8 cellular contexts compared by ENCODE assay signal in the genomic region with DNA sequence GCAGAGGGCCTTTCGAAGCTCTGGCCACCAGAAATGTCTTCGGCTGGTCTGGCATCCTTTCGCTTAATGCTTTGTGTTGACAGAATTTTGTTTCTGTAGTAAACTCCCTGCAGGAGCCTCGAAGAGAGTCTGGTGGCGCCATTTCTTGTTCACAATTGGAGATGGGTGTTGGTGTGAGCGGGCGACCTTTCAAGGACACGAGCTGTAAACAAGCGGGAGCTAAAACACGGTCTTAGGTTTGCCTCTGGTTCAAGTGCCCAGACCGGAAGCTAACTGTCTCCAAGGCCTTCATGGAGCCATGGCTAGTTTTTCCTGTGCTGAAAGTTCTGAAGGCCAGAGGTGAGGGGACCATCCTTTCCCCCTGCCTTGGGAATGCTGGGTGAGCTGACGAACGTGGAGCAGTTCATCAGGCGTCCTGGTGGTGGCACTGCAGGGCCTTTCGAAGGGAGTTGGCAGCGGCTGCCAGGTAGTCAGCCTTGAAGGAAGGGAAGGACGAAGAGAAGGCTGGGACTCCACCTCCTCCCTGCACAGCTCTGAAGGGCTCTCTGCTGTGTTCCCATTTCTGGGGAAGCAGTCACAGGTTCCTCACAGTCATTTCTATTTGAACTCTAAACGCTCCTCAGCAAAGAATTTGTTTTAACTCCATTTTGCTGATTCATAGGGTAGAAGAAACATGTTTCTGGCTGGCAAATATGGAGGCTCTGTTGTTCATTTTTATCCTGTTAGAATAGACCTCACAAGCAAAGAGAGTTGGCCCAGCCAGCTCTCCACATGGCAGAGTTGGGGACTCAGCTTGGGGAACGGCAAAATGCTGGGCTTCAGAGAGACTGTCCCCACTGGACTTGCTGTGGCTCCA. TPM values are rescaled to one million over a fixed set of nuclear protein-coding genes. Genes with fewer than 3 reads are reported as not detected.
DNase-seq lines count a peak whose midpoint lies in the region; ATAC-seq and TF ChIP-seq lines count a peak whose summit lies in the region.

No MANE protein-coding gene starts in this region.

- peak; percentile 96 for TF ChIP-seq CTCF in 22Rv1 (IDR thresholded peaks at IDR 0.05)

- peaks cover 25% of the 10 kb centered on the region for H3K36me3 Mint-ChIP-seq in activated CD4-positive, alpha-beta memory T cell treated with anti-CD3 and anti-CD28 coated beads, Interleukin-2, amount 10 ng/mL, durations not matched to agents 7 days and 5 days (ENCODE audit: low read depth)
- H3K36me3 Mint-ChIP-seq in memory B cell, result peaks cover 12% of the 10 kb centered on the region

- POLR2A ChIA-PET in activated CD4-positive, alpha-beta memory T cell treated with anti-CD3 and anti-CD28 coated beads, Interleukin-2, amount 10 ng/mL, durations not matched to agents 7 days and 5 days (lab: Charles Lee), result interaction anchor here (1.0 kb wide), 1 partner anchor 464 kb away, joined by 3 read pairs; no protein-coding TSS in a partner anchor

- H3K27ac ChIP-seq in 22Rv1, result peak overlapping the region; percentile 6; the same call in 1 of the 2 replicates

- peaks cover 8% of the 10 kb centered on the region for H3K4me1 Mint-ChIP-seq in activated CD4-positive, alpha-beta memory T cell treated with anti-CD3 and anti-CD28 coated beads, Interleukin-2, amount 10 ng/mL, durations not matched to agents 7 days and 5 days
- H3K4me1 Mint-ChIP-seq in memory B cell, result peaks cover 3% of the 10 kb centered on the region

- H3K27ac Mint-ChIP-seq in activated CD4-positive, alpha-beta memory T cell treated with anti-CD3 and anti-CD28 coated beads, Interleukin-2, amount 10 ng/mL, durations not matched to agents 7 days and 5 days, result no peak overlapping the region
- H3K27ac Mint-ChIP-seq in memory B cell, result no peak overlapping the region

- ATAC-seq in GM18498 (IDR thresholded peaks at IDR 0.05; ENCODE audit: unreplicated experiment), result peak; percentile 68
- peak; percentile 66 for ATAC-seq in HG03196 (IDR thresholded peaks at IDR 0.05; ENCODE audit: unreplicated experiment)
- peak; percentile 84 for ATAC-seq in memory B cell (ENCODE audit: low read depth)

- DNase-seq in NCI-H526 (lab: John Stamatoyannopoulos, UW) (peak; percentile 32 to 71), ecto neural progenitor cell (ENCODE audit: low spot score) (peak; percentile 88), memory B cell (ENCODE audit: low spot score in 2 of 2) (peak; percentile 63 to 76)
- DNase-seq in activated CD4-positive, alpha-beta memory T cell treated with anti-CD3 and anti-CD28 coated beads, Interleukin-2, amount 10 ng/mL, durations not matched to agents 7 days and 5 days, result peak; percentile 67
- peak; percentile 29 to 43 for DNase-seq in stimulated activated CD8-positive, alpha-beta memory T cell treated with anti-CD3 and anti-CD28 coated beads, Interleukin-2, amount 100 ng/mL, for 1 hour (ENCODE audit: low read depth in 2 of 2)

- H3K4me3 Mint-ChIP-seq in activated CD4-positive, alpha-beta memory T cell treated with anti-CD3 and anti-CD28 coated beads, Interleukin-2, amount 10 ng/mL, durations not matched to agents 7 days and 5 days, result no peak overlapping the region
- H3K4me3 Mint-ChIP-seq in memory B cell, result no peak overlapping the region

- H3K27me3 Mint-ChIP-seq in activated CD4-positive, alpha-beta memory T cell treated with anti-CD3 and anti-CD28 coated beads, Interleukin-2, amount 10 ng/mL, durations not matched to agents 7 days and 5 days, result no peaks in the 10 kb centered on the region
- H3K27me3 Mint-ChIP-seq in memory B cell, result no peaks in the 10 kb centered on the region

- H3K9me3 Mint-ChIP-seq in activated CD4-positive, alpha-beta memory T cell treated with anti-CD3 and anti-CD28 coated beads, Interleukin-2, amount 10 ng/mL, durations not matched to agents 7 days and 5 days, result no peaks in the 10 kb centered on the region
- H3K9me3 Mint-ChIP-seq in memory B cell, result no peaks in the 10 kb centered on the region

- CTCF ChIA-PET in activated CD4-positive, alpha-beta memory T cell treated with anti-CD3 and anti-CD28 coated beads, Interleukin-2, amount 10 ng/mL, durations not matched to agents 7 days and 5 days (lab: Charles Lee), result interaction anchor here (0.7 to 2.5 kb wide), 13 partner anchors 10 to 650 kb away, joined by 3 to 11 read pairs (median 4); no protein-coding TSS in a partner anchor

RNA-seq across cellular contexts. Expression of a gene that starts 35.2 kb away (rescaled TPM):
- total RNA-seq in activated CD4-positive, alpha-beta memory T cell treated with anti-CD3 and anti-CD28 coated beads, Interleukin-2, amount 10 ng/mL, durations not matched to agents 7 days and 5 days, result 1 to 10 TPM; 7.1 to 8.3 TPM

RNA-seq across cellular contexts. Expression of a gene that starts 35.3 kb away (rescaled TPM):
- total RNA-seq in activated CD4-positive, alpha-beta memory T cell treated with anti-CD3 and anti-CD28 coated beads, Interleukin-2, amount 10 ng/mL, durations not matched to agents 7 days and 5 days, result 10 to 100 TPM; 21.0 to 23.9 TPM

Comparison
In these comparisons a context has a peak if more than half of its experiments do, and no peak if none do; other contexts are left out.
1. Peak in every context shown above with its lines: DNase-seq, ATAC-seq and H3K27ac ChIP-seq.
2. DNase-seq: peak in every context shown above with its lines; median percentile 88 in ecto neural progenitor cell; 70 in memory B cell; 67 in activated CD4-positive, alpha-beta memory T cell treated with anti-CD3 and anti-CD28 coated beads, Interleukin-2, amount 10 ng/mL, durations not matched to agents 7 days and 5 days; 52 in NCI-H526; 36 in stimulated activated CD8-positive, alpha-beta memory T cell treated with anti-CD3 and anti-CD28 coated beads, Interleukin-2, amount 100 ng/mL, for 1 hour.